In genomic region chr2:137913169-137913568, GRCh38 we compare ENCODE assay signal across 36 cellular contexts. TPM values are rescaled to one million over a fixed set of nuclear protein-coding genes. Genes with fewer than 3 reads are reported as not detected.
"Had no signal": no experiment of that assay in that cellular context is flagged by ENCODE, and none has a peak within 500 bp of the region (broad histone marks: within the 10 kb centered on the region; RNA-seq: fewer than 3 reads in every experiment).

No MANE protein-coding gene starts in this region.

- H3K9me3 Mint-ChIP-seq: activated B cell treated with CpG ODN at 0.5 μM for 24 hours; activated CD4-positive, alpha-beta memory T cell treated with anti-CD3 and anti-CD28 coated beads, Interleukin-2, amount 10 ng/mL, durations not matched to agents 7 days and 5 days; activated CD4-positive, alpha-beta T cell treated with anti-CD3 and anti-CD28 coated beads, Interleukin-2, amount 10 ng/mL, durations not matched to agents 24 days and 14 days; activated naive CD4-positive, alpha-beta T cell treated with anti-CD3 and anti-CD28 coated beads, Interleukin-2, amount 10 ng/mL, durations not matched to agents 7 days and 5 days; activated naive CD4-positive, alpha-beta T cell treated with anti-CD3 and anti-CD28 coated beads, Interleukin-2, amount 50 U/mL, for 24 hours; activated naive CD8-positive, alpha-beta T cell treated with anti-CD3 and anti-CD28 coated beads, Interleukin-2, amount 10 ng/mL, durations not matched to agents 7 days and 5 days; activated naive CD8-positive, alpha-beta T cell treated with anti-CD3 and anti-CD28 coated beads, Interleukin-2, amount 50 U/mL, for 24 hours; activated T-cell treated with anti-CD3 and anti-CD28 coated beads, Interleukin-2, amount 50 U/mL, for 24 hours; activated T-helper 2 cell treated with anti-CD3 and anti-CD28 coated beads, Interferon-gamma antibody, Interleukin-2, Interleukin-4, amounts not matched to agents 10 μg/mL and 5 μg/mL and 100 μg/mL, durations not matched to agents 14 hours and 24 hours and 36 hours; central memory CD8-positive, alpha-beta T cell; T-helper 1 cell treated with Interleukin-12 subunit alpha and Interleukin-12 subunit beta and Interleukin-4 antibody, amounts not matched to agents 30 μg/mL and 1 μg/mL, for 36 hours; T-helper 2 cell treated with Interferon-gamma antibody and Interleukin-4, amounts not matched to agents 5 μg/mL and 100 μg/mL, for 36 hours had no signal

- H3K36me3 ChIP-seq: ascending aorta, cardiac muscle cell had no signal

- H3K4me1 Mint-ChIP-seq: activated B cell treated with CpG ODN at 0.5 μM for 24 hours; activated CD4-positive, alpha-beta memory T cell treated with anti-CD3 and anti-CD28 coated beads, Interleukin-2, amount 10 ng/mL, durations not matched to agents 7 days and 5 days; activated CD4-positive, alpha-beta T cell treated with anti-CD3 and anti-CD28 coated beads, Interleukin-2, amount 10 ng/mL, durations not matched to agents 24 days and 14 days; activated CD8-positive, alpha-beta memory T cell treated with anti-CD3 and anti-CD28 coated beads, Interleukin-2, amount 10 ng/mL, durations not matched to agents 7 days and 5 days; activated naive CD4-positive, alpha-beta T cell treated with anti-CD3 and anti-CD28 coated beads, Interleukin-2, amount 10 ng/mL, durations not matched to agents 7 days and 5 days; activated naive CD4-positive, alpha-beta T cell treated with anti-CD3 and anti-CD28 coated beads, Interleukin-2, amount 50 U/mL, for 24 hours; activated naive CD8-positive, alpha-beta T cell treated with anti-CD3 and anti-CD28 coated beads, Interleukin-2, amount 10 ng/mL, durations not matched to agents 7 days and 5 days; activated naive CD8-positive, alpha-beta T cell treated with anti-CD3 and anti-CD28 coated beads, Interleukin-2, amount 50 U/mL, for 24 hours; central memory CD8-positive, alpha-beta T cell had no signal

- H3K9me3 ChIP-seq: ascending aorta had no signal

- H3K27me3 Mint-ChIP-seq: activated CD4-positive, alpha-beta T cell treated with anti-CD3 and anti-CD28 coated beads, Interleukin-2, amount 10 ng/mL, durations not matched to agents 24 days and 14 days; activated naive CD4-positive, alpha-beta T cell treated with anti-CD3 and anti-CD28 coated beads, Interleukin-2, amount 10 ng/mL, durations not matched to agents 7 days and 5 days; activated naive CD8-positive, alpha-beta T cell treated with anti-CD3 and anti-CD28 coated beads, Interleukin-2, amount 50 U/mL, for 24 hours; brain had no signal

- H3K36me3 Mint-ChIP-seq: activated CD8-positive, alpha-beta memory T cell treated with anti-CD3 and anti-CD28 coated beads, Interleukin-2, amount 10 ng/mL, durations not matched to agents 7 days and 5 days; activated naive CD4-positive, alpha-beta T cell treated with anti-CD3 and anti-CD28 coated beads, Interleukin-2, amount 10 ng/mL, durations not matched to agents 7 days and 5 days; activated naive CD4-positive, alpha-beta T cell treated with anti-CD3 and anti-CD28 coated beads, Interleukin-2, amount 50 U/mL, for 24 hours; activated naive CD8-positive, alpha-beta T cell; activated naive CD8-positive, alpha-beta T cell treated with anti-CD3 and anti-CD28 coated beads, Interleukin-2, amount 10 ng/mL, durations not matched to agents 7 days and 5 days; brain had no signal

- H3K27me3 ChIP-seq: ascending aorta, cardiac muscle cell had no signal

- ATAC-seq: activated CD8-positive, alpha-beta memory T cell treated with anti-CD3 and anti-CD28 coated beads, Interleukin-2, amount 10 ng/mL, durations not matched to agents 7 days and 5 days; activated CD8-positive, alpha-beta T cell treated with anti-CD3 and anti-CD28 coated beads, Interleukin-2, amount 10 ng/mL, durations not matched to agents 7 days and 5 days; activated naive CD8-positive, alpha-beta T cell treated with anti-CD3 and anti-CD28 coated beads, Interleukin-2, amount 50 U/mL, for 24 hours had no signal

- H3K4me3 Mint-ChIP-seq: activated B cell treated with CpG ODN at 0.5 μM for 24 hours; activated CD4-positive, alpha-beta memory T cell treated with anti-CD3 and anti-CD28 coated beads, Interleukin-2, amount 10 ng/mL, durations not matched to agents 7 days and 5 days; activated CD4-positive, alpha-beta T cell treated with anti-CD3 and anti-CD28 coated beads, Interleukin-2, amount 10 ng/mL, durations not matched to agents 24 days and 14 days; activated CD8-positive, alpha-beta memory T cell treated with anti-CD3 and anti-CD28 coated beads, Interleukin-2, amount 10 ng/mL, durations not matched to agents 7 days and 5 days; activated CD8-positive, alpha-beta T cell treated with anti-CD3 and anti-CD28 coated beads, Interleukin-2, amount 10 ng/mL, durations not matched to agents 7 days and 5 days; activated naive CD4-positive, alpha-beta T cell treated with anti-CD3 and anti-CD28 coated beads, Interleukin-2, amount 10 ng/mL, durations not matched to agents 7 days and 5 days; activated naive CD4-positive, alpha-beta T cell treated with anti-CD3 and anti-CD28 coated beads, Interleukin-2, amount 50 U/mL, for 24 hours; activated naive CD8-positive, alpha-beta T cell; activated naive CD8-positive, alpha-beta T cell treated with anti-CD3 and anti-CD28 coated beads, Interleukin-2, amount 10 ng/mL, durations not matched to agents 7 days and 5 days; activated naive CD8-positive, alpha-beta T cell treated with anti-CD3 and anti-CD28 coated beads, Interleukin-2, amount 50 U/mL, for 24 hours; activated T-cell treated with anti-CD3 and anti-CD28 coated beads, Interleukin-2, amount 50 U/mL, for 24 hours; brain; central memory CD8-positive, alpha-beta T cell; T-helper 1 cell treated with Interleukin-12 subunit alpha and Interleukin-12 subunit beta and Interleukin-4 antibody, amounts not matched to agents 30 μg/mL and 1 μg/mL, for 36 hours; T-helper 2 cell treated with Interferon-gamma antibody and Interleukin-4, amounts not matched to agents 5 μg/mL and 100 μg/mL, for 36 hours had no signal

- H3K27ac Mint-ChIP-seq: activated B cell treated with CpG ODN at 0.5 μM for 24 hours; activated CD4-positive, alpha-beta memory T cell treated with anti-CD3 and anti-CD28 coated beads, Interleukin-2, amount 10 ng/mL, durations not matched to agents 7 days and 5 days; activated CD4-positive, alpha-beta T cell treated with anti-CD3 and anti-CD28 coated beads, Interleukin-2, amount 10 ng/mL, durations not matched to agents 24 days and 14 days; activated CD8-positive, alpha-beta memory T cell treated with anti-CD3 and anti-CD28 coated beads, Interleukin-2, amount 10 ng/mL, durations not matched to agents 7 days and 5 days; activated CD8-positive, alpha-beta T cell treated with anti-CD3 and anti-CD28 coated beads, Interleukin-2, amount 10 ng/mL, durations not matched to agents 7 days and 5 days; activated naive CD4-positive, alpha-beta T cell treated with anti-CD3 and anti-CD28 coated beads, Interleukin-2, amount 10 ng/mL, durations not matched to agents 7 days and 5 days; activated naive CD4-positive, alpha-beta T cell treated with anti-CD3 and anti-CD28 coated beads, Interleukin-2, amount 50 U/mL, for 24 hours; activated naive CD8-positive, alpha-beta T cell; activated naive CD8-positive, alpha-beta T cell treated with anti-CD3 and anti-CD28 coated beads, Interleukin-2, amount 10 ng/mL, durations not matched to agents 7 days and 5 days; activated naive CD8-positive, alpha-beta T cell treated with anti-CD3 and anti-CD28 coated beads, Interleukin-2, amount 50 U/mL, for 24 hours; activated T-cell treated with anti-CD3 and anti-CD28 coated beads, Interleukin-2, amount 50 U/mL, for 24 hours; activated T-helper 2 cell treated with anti-CD3 and anti-CD28 coated beads, Interferon-gamma antibody, Interleukin-2, Interleukin-4, amounts not matched to agents 10 μg/mL and 5 μg/mL and 100 μg/mL, durations not matched to agents 14 hours and 24 hours and 36 hours; T-helper 1 cell treated with Interleukin-12 subunit alpha and Interleukin-12 subunit beta and Interleukin-4 antibody, amounts not matched to agents 30 μg/mL and 1 μg/mL, for 36 hours; T-helper 2 cell treated with Interferon-gamma antibody and Interleukin-4, amounts not matched to agents 5 μg/mL and 100 μg/mL, for 36 hours had no signal

- H3K4me3 ChIP-seq: ascending aorta, cardiac muscle cell had no signal

- H3K4me1 ChIP-seq: ascending aorta had no signal

- DNase-seq: activated B cell treated with CpG ODN at 0.5 μM for 24 hours; activated CD4-positive, alpha-beta memory T cell treated with anti-CD3 and anti-CD28 coated beads, Interleukin-2, amount 10 ng/mL, durations not matched to agents 7 days and 5 days; activated CD4-positive, alpha-beta T cell treated with anti-CD3 and anti-CD28 coated beads for 4 hours; activated CD4-positive, alpha-beta T cell treated with anti-CD3 and anti-CD28 coated beads, Interleukin-2, amount 10 ng/mL, durations not matched to agents 24 days and 14 days; activated CD4-positive, alpha-beta T cell treated with anti-CD3 and anti-CD28 coated beads, Interleukin-2, amount 50 U/mL, for 1 hour; activated CD4-positive, alpha-beta T cell treated with anti-CD3 and anti-CD28 coated beads, Interleukin-2, amount 50 U/mL, for 4 hours; activated CD4-positive, CD25-positive, alpha-beta regulatory T cell treated with anti-CD3 and anti-CD28 coated beads, Interleukin-2, amount 50 U/mL, for 72 hours; activated CD8-positive, alpha-beta memory T cell treated with anti-CD3 and anti-CD28 coated beads for 24 hours; activated CD8-positive, alpha-beta memory T cell treated with anti-CD3 and anti-CD28 coated beads, Interleukin-2, amount 10 ng/mL, durations not matched to agents 7 days and 5 days; activated CD8-positive, alpha-beta memory T cell treated with anti-CD3 and anti-CD28 coated beads, Interleukin-2, amount 50 U/mL, for 48 hours; activated CD8-positive, alpha-beta T cell treated with anti-CD3 and anti-CD28 coated beads, Interleukin-2, amount 10 ng/mL, durations not matched to agents 7 days and 5 days; activated effector memory CD4-positive, alpha-beta T cell treated with Interleukin-2 at 50 U/mL for 16 hours; activated gamma-delta T cell; activated naive CD4-positive, alpha-beta T cell treated with anti-CD3 and anti-CD28 coated beads, Interleukin-2, amount 10 ng/mL, durations not matched to agents 7 days and 5 days; activated naive CD4-positive, alpha-beta T cell treated with Interleukin-2 at 50 U/mL for 16 hours; activated naive CD8-positive, alpha-beta T cell treated with anti-CD3 and anti-CD28 coated beads, Interleukin-2, amount 10 ng/mL, durations not matched to agents 7 days and 5 days; activated naive CD8-positive, alpha-beta T cell treated with anti-CD3 and anti-CD28 coated beads, Interleukin-2, amount 50 U/mL, for 24 hours; activated T-cell treated with anti-CD3 and anti-CD28 coated beads, Interleukin-2, amount 50 U/mL, for 24 hours; activated T-cell treated with anti-CD3 and anti-CD28 coated beads, Interleukin-2, amount 50 U/mL, for 48 hours; amygdala; anterior cingulate cortex; caudate nucleus; cerebellar nuclear complex; T-helper 1 cell; T-helper 2 cell; T-helper 9 cell had no signal

- H3K27ac ChIP-seq: ascending aorta, cardiac muscle cell, VCaP had no signal

RNA-seq across cellular contexts. Expression of gene HNMT, which starts 51.1 kb away (rescaled TPM):
- total RNA-seq: activated B cell treated with CpG ODN at 0.5 μM for 24 hours; activated CD4-positive, alpha-beta memory T cell treated with anti-CD3 and anti-CD28 coated beads, Interleukin-2, amount 10 ng/mL, durations not matched to agents 7 days and 5 days; activated CD4-positive, alpha-beta T cell treated with anti-CD3 and anti-CD28 coated beads, Interleukin-2, amount 10 ng/mL, durations not matched to agents 24 days and 14 days; activated CD8-positive, alpha-beta memory T cell treated with anti-CD3 and anti-CD28 coated beads, Interleukin-2, amount 10 ng/mL, durations not matched to agents 7 days and 5 days; activated CD8-positive, alpha-beta T cell treated with anti-CD3 and anti-CD28 coated beads, Interleukin-2, amount 10 ng/mL, durations not matched to agents 7 days and 5 days; activated T-helper 2 cell treated with anti-CD3 and anti-CD28 coated beads, Interferon-gamma antibody, Interleukin-2, Interleukin-4, amounts not matched to agents 10 μg/mL and 5 μg/mL and 100 μg/mL, durations not matched to agents 14 hours and 24 hours and 36 hours had no signal
